ENCODE assay signal across 2 cellular contexts in the genomic region with DNA sequence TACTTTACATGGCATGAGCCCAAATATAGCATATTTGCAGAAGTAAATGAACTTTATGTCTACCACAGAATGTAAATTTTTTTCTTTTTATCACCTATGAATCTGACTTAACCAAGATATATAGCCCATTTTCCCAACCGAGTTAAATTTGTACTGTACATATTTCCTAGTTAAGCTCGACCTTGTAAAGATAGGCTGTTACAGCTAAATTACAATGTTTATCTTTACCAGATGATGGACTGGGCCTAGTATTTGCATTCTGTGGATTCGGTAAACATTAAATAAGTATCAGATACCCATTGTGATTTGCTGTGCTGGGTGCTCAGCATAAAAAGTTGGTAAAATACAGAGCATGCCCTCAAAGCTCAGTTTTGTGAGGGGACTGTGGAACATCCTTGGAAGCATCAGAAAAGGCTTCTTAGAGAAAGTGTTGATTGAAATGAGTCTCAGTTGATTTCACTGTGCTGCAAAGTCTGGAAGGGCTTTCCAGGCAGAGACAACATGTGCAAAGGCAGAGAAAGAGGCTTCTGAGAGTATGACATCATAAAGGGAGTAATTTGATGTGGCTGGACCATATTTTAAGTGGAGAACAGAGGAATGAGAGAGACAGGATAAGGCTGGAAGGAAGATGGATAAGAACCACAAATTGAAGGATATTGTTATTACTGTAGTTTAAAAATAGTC.
TF ChIP-seq lines count a peak whose summit lies in the region.

No MANE protein-coding gene starts in this region.

TF ChIP-seq in IMR-90, 13 proteins besides CTCF, POLR2A, EP300 and RAD21:
- TF ChIP-seq, protein P1, sequence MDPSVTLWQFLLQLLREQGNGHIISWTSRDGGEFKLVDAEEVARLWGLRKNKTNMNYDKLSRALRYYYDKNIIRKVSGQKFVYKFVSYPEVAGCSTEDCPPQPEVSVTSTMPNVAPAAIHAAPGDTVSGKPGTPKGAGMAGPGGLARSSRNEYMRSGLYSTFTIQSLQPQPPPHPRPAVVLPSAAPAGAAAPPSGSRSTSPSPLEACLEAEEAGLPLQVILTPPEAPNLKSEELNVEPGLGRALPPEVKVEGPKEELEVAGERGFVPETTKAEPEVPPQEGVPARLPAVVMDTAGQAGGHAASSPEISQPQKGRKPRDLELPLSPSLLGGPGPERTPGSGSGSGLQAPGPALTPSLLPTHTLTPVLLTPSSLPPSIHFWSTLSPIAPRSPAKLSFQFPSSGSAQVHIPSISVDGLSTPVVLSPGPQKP (IDR thresholded peaks at IDR 0.05; ENCODE audit: borderline replicate concordance, low read depth, low read length): no peak
- TF ChIP-seq RFX5 (IDR thresholded peaks at IDR 0.05; ENCODE audit: low read depth, low read length): no peak
- TF ChIP-seq BHLHE40 (IDR thresholded peaks at IDR 0.05; ENCODE audit: low read depth, low read length): no peak
- no peak for TF ChIP-seq CEBPB (IDR thresholded peaks at IDR 0.05; ENCODE audit: low read depth, low read length)
- TF ChIP-seq CHD1 (IDR thresholded peaks at IDR 0.05; ENCODE audit: low read depth, low read length): no peak

TF ChIP-seq in GM12878, 131 proteins besides CTCF, POLR2A, EP300 and RAD21:
- TF ChIP-seq NBN (IDR thresholded peaks at IDR 0.05) (no peak), SMARCA5 (IDR thresholded peaks at IDR 0.05) (no peak), PML (IDR thresholded peaks at IDR 0.05; ENCODE audit: low read length) (no peak), TAF1 (IDR thresholded peaks at IDR 0.05; ENCODE audit: borderline replicate concordance, low read depth, low read length) (no peak), YY1 (IDR thresholded peaks at IDR 0.05; ENCODE audit: low read depth, low read length) (no peak), MXI1 (IDR thresholded peaks at IDR 0.05; ENCODE audit: low read depth, low read length) (no peak)
- TF ChIP-seq, protein P2, sequence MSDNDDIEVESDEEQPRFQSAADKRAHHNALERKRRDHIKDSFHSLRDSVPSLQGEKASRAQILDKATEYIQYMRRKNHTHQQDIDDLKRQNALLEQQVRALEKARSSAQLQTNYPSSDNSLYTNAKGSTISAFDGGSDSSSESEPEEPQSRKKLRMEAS (IDR thresholded peaks at IDR 0.05; ENCODE audit: low read depth, low read length): no peak
- TF ChIP-seq, protein P3, sequence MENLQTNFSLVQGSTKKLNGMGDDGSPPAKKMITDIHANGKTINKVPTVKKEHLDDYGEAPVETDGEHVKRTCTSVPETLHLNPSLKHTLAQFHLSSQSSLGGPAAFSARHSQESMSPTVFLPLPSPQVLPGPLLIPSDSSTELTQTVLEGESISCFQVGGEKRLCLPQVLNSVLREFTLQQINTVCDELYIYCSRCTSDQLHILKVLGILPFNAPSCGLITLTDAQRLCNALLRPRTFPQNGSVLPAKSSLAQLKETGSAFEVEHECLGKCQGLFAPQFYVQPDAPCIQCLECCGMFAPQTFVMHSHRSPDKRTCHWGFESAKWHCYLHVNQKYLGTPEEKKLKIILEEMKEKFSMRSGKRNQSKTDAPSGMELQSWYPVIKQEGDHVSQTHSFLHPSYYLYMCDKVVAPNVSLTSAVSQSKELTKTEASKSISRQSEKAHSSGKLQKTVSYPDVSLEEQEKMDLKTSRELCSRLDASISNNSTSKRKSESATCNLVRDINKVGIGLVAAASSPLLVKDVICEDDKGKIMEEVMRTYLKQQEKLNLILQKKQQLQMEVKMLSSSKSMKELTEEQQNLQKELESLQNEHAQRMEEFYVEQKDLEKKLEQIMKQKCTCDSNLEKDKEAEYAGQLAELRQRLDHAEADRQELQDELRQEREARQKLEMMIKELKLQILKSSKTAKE (IDR thresholded peaks at IDR 0.05; ENCODE audit: low read depth, poor library complexity, severe bottlenecking): no peak
- TF ChIP-seq, protein P4, sequence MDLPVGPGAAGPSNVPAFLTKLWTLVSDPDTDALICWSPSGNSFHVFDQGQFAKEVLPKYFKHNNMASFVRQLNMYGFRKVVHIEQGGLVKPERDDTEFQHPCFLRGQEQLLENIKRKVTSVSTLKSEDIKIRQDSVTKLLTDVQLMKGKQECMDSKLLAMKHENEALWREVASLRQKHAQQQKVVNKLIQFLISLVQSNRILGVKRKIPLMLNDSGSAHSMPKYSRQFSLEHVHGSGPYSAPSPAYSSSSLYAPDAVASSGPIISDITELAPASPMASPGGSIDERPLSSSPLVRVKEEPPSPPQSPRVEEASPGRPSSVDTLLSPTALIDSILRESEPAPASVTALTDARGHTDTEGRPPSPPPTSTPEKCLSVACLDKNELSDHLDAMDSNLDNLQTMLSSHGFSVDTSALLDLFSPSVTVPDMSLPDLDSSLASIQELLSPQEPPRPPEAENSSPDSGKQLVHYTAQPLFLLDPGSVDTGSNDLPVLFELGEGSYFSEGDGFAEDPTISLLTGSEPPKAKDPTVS (IDR thresholded peaks at IDR 0.05; ENCODE audit: low read depth, low read length): no peak
